ENCODE assay signal across 1 cellular context in genomic region chr22:26481694-26482093, GRCh38.
TF ChIP-seq lines count a peak whose summit lies in the region.

No MANE protein-coding gene starts in this region.

TF ChIP-seq in K562, 482 proteins besides CTCF, POLR2A, EP300 and RAD21:
- no peak for TF ChIP-seq ZNF609 (CRISPR knock-in tag; IDR thresholded peaks at IDR 0.05; ENCODE audit: borderline replicate concordance)
- TF ChIP-seq ETV5 (CRISPR knock-in tag; IDR thresholded peaks at IDR 0.05; ENCODE audit: low read depth), result no peak
- TF ChIP-seq TRIM24 (IDR thresholded peaks at IDR 0.05), result no peak
- no peak for TF ChIP-seq ZNF12 (CRISPR knock-in tag; IDR thresholded peaks at IDR 0.05)
- TF ChIP-seq ZBTB7A (IDR thresholded peaks at IDR 0.05; ENCODE audit: borderline replicate concordance, control insufficient read depth, low read depth, low read length), result no peak
- TF ChIP-seq SETDB1 (IDR thresholded peaks at IDR 0.05; ENCODE audit: low read length), result no peak
- TF ChIP-seq LEF1 (IDR thresholded peaks at IDR 0.05), result no peak
- TF ChIP-seq FOXA3 (CRISPR knock-in tag; conservative IDR thresholded peaks at IDR 0.05 in 1 of 2, IDR thresholded peaks at IDR 0.05 in 1 of 2), result no peak
- TF ChIP-seq SRSF3 (IDR thresholded peaks at IDR 0.05; ENCODE audit: insufficient read depth, low read length), result no peak
- TF ChIP-seq ZNF318 (IDR thresholded peaks at IDR 0.05; ENCODE audit: borderline replicate concordance in 1 of 2, low read depth in 1 of 2), result no peak
- TF ChIP-seq CSDE1 (IDR thresholded peaks at IDR 0.05), result no peak
- no peak for TF ChIP-seq CBFA2T2 (conservative IDR thresholded peaks at IDR 0.05)
- TF ChIP-seq CREBBP (IDR thresholded peaks at IDR 0.05; ENCODE audit: low read depth, low read length), result no peak
- TF ChIP-seq HES1 (IDR thresholded peaks at IDR 0.05; ENCODE audit: low read depth), result no peak
- TF ChIP-seq CBX1 (IDR thresholded peaks at IDR 0.05; ENCODE audit: low read depth), result no peak
- no peak for TF ChIP-seq PRPF4 (IDR thresholded peaks at IDR 0.05; ENCODE audit: insufficient read depth, low read depth, low read length, poor library complexity, severe bottlenecking)
